ENCODE assay signal across 15 cellular contexts in genomic region chr7:103106336-103107070, GRCh38. TPM values are rescaled to one million over a fixed set of nuclear protein-coding genes. Genes with fewer than 3 reads are reported as not detected.
A peak's percentile ranks its signal among the peaks of the same experiment; 100 is the strongest.
DNase-seq lines count a peak whose midpoint lies in the region; ATAC-seq and TF ChIP-seq lines count a peak whose summit lies in the region.
"Had no signal": no experiment of that assay in that cellular context is flagged by ENCODE, and none has a peak within 500 bp of the region (broad histone marks: within the 10 kb centered on the region; RNA-seq: fewer than 3 reads in every experiment).

No MANE protein-coding gene starts in this region.

- no peak overlapping the region for H2AFZ ChIP-seq in smooth muscle cell (ENCODE audit: low read depth)

- ATAC-seq in gastroesophageal sphincter = no peak
- ATAC-seq: left ventricle myocardium superior had no signal

- no peaks in the 10 kb centered on the region for H4K20me1 ChIP-seq in smooth muscle cell (ENCODE audit: low read depth)
- H4K20me1 ChIP-seq: BLaER1 treated with 17β-estradiol and CSF1 and Interleukin-3, amounts not matched to agents 10 nM and 100 nM had no signal

- no peaks in the 10 kb centered on the region for H3K79me2 ChIP-seq in smooth muscle cell (ENCODE audit: low read depth)

- no peak overlapping the region for H3K4me3 ChIP-seq in smooth muscle cell
- H3K4me3 ChIP-seq in gastroesophageal sphincter = no peak overlapping the region
- H3K4me3 ChIP-seq: BLaER1 treated with 17β-estradiol and CSF1 and Interleukin-3, amounts not matched to agents 10 nM and 100 nM; right atrium auricular region had no signal

- H3K27me3 ChIP-seq in layer of hippocampus (ENCODE audit: control insufficient read depth, insufficient read depth, low read length) (no peaks in the 10 kb centered on the region), smooth muscle cell (ENCODE audit: low read depth) (no peaks in the 10 kb centered on the region), gastroesophageal sphincter (no peaks in the 10 kb centered on the region)
- H3K27me3 ChIP-seq: BLaER1 treated with 17β-estradiol and CSF1 and Interleukin-3, amounts not matched to agents 10 nM and 100 nM; right atrium auricular region had no signal

- TF ChIP-seq EP300 in gastroesophageal sphincter (IDR thresholded peaks at IDR 0.05) = no peak

- peak overlapping the region; percentile 75 for H3K27ac ChIP-seq in cingulate gyrus (ENCODE audit: low read depth, low read length)
- H3K27ac ChIP-seq in layer of hippocampus (ENCODE audit: low read depth, low read length) = peak overlapping the region; percentile 10
- H3K27ac ChIP-seq in smooth muscle cell (ENCODE audit: low read depth) = no peak overlapping the region
- H3K27ac ChIP-seq in gastroesophageal sphincter = no peak overlapping the region
- H3K27ac ChIP-seq: BLaER1 treated with 17β-estradiol and CSF1 and Interleukin-3, amounts not matched to agents 10 nM and 100 nM; right atrium auricular region had no signal

- 33% methylated on average over 13 of the region's 13 CpGs for WGBS in smooth muscle cell (ENCODE audit: low lambda C conversion rate)
- WGBS in gastroesophageal sphincter (ENCODE audit: low coverage in 1 of 2), 2 donors = 71% methylated on average over 1 of the region's 13 CpGs; no CpG with 5 or more reads in 1 of the 2 donors

- H3K36me3 ChIP-seq in smooth muscle cell (ENCODE audit: low read depth) (no peaks in the 10 kb centered on the region), gastroesophageal sphincter (peaks cover 0 to 35% of the 10 kb centered on the region in 2 donors)

- DNase-seq in NCI-H2227 (lab: John Stamatoyannopoulos, UW; ENCODE audit: unreplicated experiment) (peak; percentile 84), smooth muscle cell (lab: John Stamatoyannopoulos, UW; ENCODE audit: unreplicated experiment) (no peak), NCI-H1694 treated with DMSO at 0.1 percent for 48 hours (lab: John Stamatoyannopoulos, UW) (no peak), NCI-H2171 (lab: John Stamatoyannopoulos, UW) (no peak)
- DNase-seq: DMS153; left ventricle myocardium superior; naive B cell; NCI-H2081; stimulated activated CD4-positive, alpha-beta T cell treated with anti-CD3 and anti-CD28 coated beads, Interleukin-2, amount 100 ng/mL, for 24 hours; T-helper 1 cell had no signal

- TF ChIP-seq POLR2A in gastroesophageal sphincter (IDR thresholded peaks at IDR 0.05) = no peak

- H3K4me1 ChIP-seq in smooth muscle cell (ENCODE audit: low read depth) = no peaks in the 10 kb centered on the region
- peaks cover 0 to 9% (median 0%) of the 10 kb centered on the region in 3 donors for H3K4me1 ChIP-seq in gastroesophageal sphincter
- H3K4me1 ChIP-seq: BLaER1 treated with 17β-estradiol and CSF1 and Interleukin-3, amounts not matched to agents 10 nM and 100 nM; right atrium auricular region had no signal

- no peak overlapping the region for H3K9ac ChIP-seq in smooth muscle cell (ENCODE audit: low read depth)
- H3K9ac ChIP-seq: BLaER1 treated with 17β-estradiol and CSF1 and Interleukin-3, amounts not matched to agents 10 nM and 100 nM had no signal

- peak overlapping the region; percentile 71 for H3K4me2 ChIP-seq in smooth muscle cell
- H3K4me2 ChIP-seq: BLaER1 treated with 17β-estradiol and CSF1 and Interleukin-3, amounts not matched to agents 10 nM and 100 nM had no signal

- H3F3A ChIP-seq in smooth muscle cell (ENCODE audit: low read depth) = no peaks in the 10 kb centered on the region

- TF ChIP-seq CTCF in smooth muscle cell (IDR thresholded peaks at IDR 0.05; ENCODE audit: borderline replicate concordance, insufficient read depth, poor library complexity, severe bottlenecking) = no peak
- no peak for TF ChIP-seq CTCF in gastroesophageal sphincter (IDR thresholded peaks at IDR 0.05)

- H3K9me3 ChIP-seq in smooth muscle cell (replicated peaks; ENCODE audit: low read depth) = no peaks in the 10 kb centered on the region
- H3K9me3 ChIP-seq in gastroesophageal sphincter = no peaks in the 10 kb centered on the region
- H3K9me3 ChIP-seq: right atrium auricular region had no signal

RNA-seq across cellular contexts. Expression of gene ARMC10, which starts 31.6 kb away (rescaled TPM):
- total RNA-seq in smooth muscle cell = 28.9 and 31.5 TPM in 2 replicates
- 25.6 and 27.0 TPM in 2 replicates for polyA plus RNA-seq in smooth muscle cell
- total RNA-seq in gastroesophageal sphincter = 10 to 100 TPM; 25.7 to 44.7 (median 34.0) TPM

RNA-seq across cellular contexts. Expression of gene FBXL13, which starts 31.9 kb away (rescaled TPM):
- total RNA-seq in smooth muscle cell (7.0 and 12.1 TPM in 2 replicates), gastroesophageal sphincter (1 to 10 TPM; 1.3 to 5.8 (median 3.2) TPM)
- 1.6 and 2.6 TPM in 2 replicates for polyA plus RNA-seq in smooth muscle cell

RNA-seq across cellular contexts. Expression of gene NAPEPLD, which starts 42.4 kb away (rescaled TPM):
- total RNA-seq in smooth muscle cell (5.6 and 6.2 TPM in 2 replicates), gastroesophageal sphincter (10 to 100 TPM in 1 of 4 donors, 1 to 10 TPM in 3; 7.1 to 19.1 (median 7.3) TPM)
- polyA plus RNA-seq in smooth muscle cell = 4.1 and 5.2 TPM in 2 replicates

Comparison
In these comparisons a context has a peak if more than half of its experiments do, and no peak if none do; other contexts are left out.
1. H3K27ac ChIP-seq: peak in cingulate gyrus (single experiment) and layer of hippocampus (single experiment); none in smooth muscle cell (single experiment) and gastroesophageal sphincter (0 of 4).